In the genomic region with DNA sequence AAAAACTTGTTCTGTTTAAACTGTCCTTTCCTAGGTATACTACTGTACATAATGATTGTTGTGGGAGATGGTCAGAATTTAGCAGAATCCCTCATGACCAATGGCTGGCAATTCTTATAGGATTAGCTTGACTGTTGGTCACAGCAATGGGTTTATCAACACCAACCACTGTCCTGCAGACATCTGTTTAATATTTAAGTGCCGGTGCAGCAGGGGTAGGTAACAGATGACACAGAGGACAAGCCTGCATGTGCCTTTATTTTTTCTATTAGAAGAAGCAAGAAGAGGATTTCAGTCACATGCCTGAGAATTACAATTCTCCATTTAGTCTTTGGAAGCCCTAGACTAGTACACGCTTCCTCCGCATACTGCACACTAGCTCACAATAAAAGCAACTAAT, we compare ENCODE assay signal across 24 cellular contexts.
"Had no signal": no experiment of that assay in that cellular context is flagged by ENCODE, and none has a peak within 500 bp of the region (broad histone marks: within the 10 kb centered on the region; RNA-seq: fewer than 3 reads in every experiment).

No MANE protein-coding gene starts in this region.

- H3K27me3 Mint-ChIP-seq: dendritic cell treated with granulocyte-macrophage colony-stimulating factor and Interleukin-4, amounts not matched to agents 40 ng/mL and 50 ng/mL, for 4 days; effector memory CD8-positive, alpha-beta T cell; naive B cell had no signal

- H3K27me3 ChIP-seq: colonic mucosa, gastrocnemius medialis, heart right ventricle, left lung had no signal

- ATAC-seq: effector memory CD8-positive, alpha-beta T cell; esophagus mucosa; gastrocnemius medialis; heart right ventricle; left cardiac atrium; left lung; left ventricle myocardium superior; lower lobe of right lung; mucosa of descending colon had no signal

- H3K27ac Mint-ChIP-seq: dendritic cell treated with granulocyte-macrophage colony-stimulating factor and Interleukin-4, amounts not matched to agents 40 ng/mL and 50 ng/mL, for 4 days; effector memory CD8-positive, alpha-beta T cell; endodermal cell had no signal

- H3K9me3 ChIP-seq: colonic mucosa, gastrocnemius medialis, heart right ventricle, left lung, lower lobe of right lung, mucosa of descending colon had no signal

- H3K4me3 ChIP-seq: colonic mucosa, gastrocnemius medialis, heart right ventricle, left lung, lower lobe of right lung, mucosa of descending colon had no signal

- H3K9me3 Mint-ChIP-seq: dendritic cell treated with granulocyte-macrophage colony-stimulating factor and Interleukin-4, amounts not matched to agents 40 ng/mL and 50 ng/mL, for 4 days; effector memory CD8-positive, alpha-beta T cell; endodermal cell had no signal

- H3K27ac ChIP-seq: colonic mucosa, epithelial cell of prostate, gastrocnemius medialis, heart right ventricle, left lung, lower lobe of right lung had no signal

- DNase-seq: colonic mucosa; cortex of kidney; effector CD8-positive, alpha-beta T cell; effector memory CD8-positive, alpha-beta T cell; endodermal cell; erythroblast; foreskin fibroblast; foreskin melanocyte; gastrocnemius medialis; glutamatergic neuron; head of caudate nucleus; heart right ventricle; hippocampal formation; left cardiac atrium; left lung; left ventricle myocardium superior; lower lobe of right lung; mesenchymal stem cell; mucosa of descending colon; naive B cell had no signal

- H3K4me3 Mint-ChIP-seq: dendritic cell treated with granulocyte-macrophage colony-stimulating factor and Interleukin-4, amounts not matched to agents 40 ng/mL and 50 ng/mL, for 4 days; effector memory CD8-positive, alpha-beta T cell; endodermal cell; mesothelial cell of epicardium; naive B cell had no signal

- H3K36me3 ChIP-seq: colonic mucosa, gastrocnemius medialis, heart right ventricle, left lung, lower lobe of right lung had no signal
